ENCODE assay signal across 11 cellular contexts in the genomic region with DNA sequence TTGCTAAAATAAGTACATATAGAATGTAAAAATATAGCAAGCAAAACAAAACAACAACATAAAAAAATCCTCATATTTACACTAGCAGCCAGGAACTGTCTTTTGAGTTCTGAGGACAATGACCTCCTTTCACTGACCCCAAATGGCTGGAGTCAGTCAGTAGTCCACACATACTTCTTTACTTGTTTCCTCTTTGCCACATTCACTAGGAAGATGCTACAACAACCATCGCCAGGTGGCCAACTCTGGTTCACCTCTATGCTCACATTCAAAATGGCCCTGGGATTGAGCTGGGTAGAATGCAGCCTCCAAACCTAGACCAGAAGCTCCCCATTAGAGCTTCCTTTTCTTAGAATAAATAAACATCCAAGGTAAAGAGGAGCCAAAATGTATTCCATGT.
"Had no signal": no experiment of that assay in that cellular context is flagged by ENCODE, and none has a peak within 500 bp of the region (broad histone marks: within the 10 kb centered on the region; RNA-seq: fewer than 3 reads in every experiment).

No MANE protein-coding gene starts in this region.

- ATAC-seq: GM23338, HCT116 had no signal

- H3K36me3 ChIP-seq: HAP-1 had no signal

- H3K9me3 ChIP-seq: HAP-1 had no signal

- H3K4me3 ChIP-seq: GM23248, GM23338, HAP-1 had no signal

- FAIRE-seq: H1, H54 had no signal

- H3K4me1 ChIP-seq: HAP-1 had no signal

- H3K4me2 ChIP-seq: GM23338 had no signal

- H3K27ac ChIP-seq: GM23248 had no signal

- H3K9ac ChIP-seq: GM23248 had no signal

- H2AFZ ChIP-seq: GM23248, GM23338 had no signal

- DNase-seq: GM23248, GOT3, H7, H9, HCEC 1CT, HFFc6 had no signal
